ENCODE assay signal across 10 cellular contexts in the genomic region with DNA sequence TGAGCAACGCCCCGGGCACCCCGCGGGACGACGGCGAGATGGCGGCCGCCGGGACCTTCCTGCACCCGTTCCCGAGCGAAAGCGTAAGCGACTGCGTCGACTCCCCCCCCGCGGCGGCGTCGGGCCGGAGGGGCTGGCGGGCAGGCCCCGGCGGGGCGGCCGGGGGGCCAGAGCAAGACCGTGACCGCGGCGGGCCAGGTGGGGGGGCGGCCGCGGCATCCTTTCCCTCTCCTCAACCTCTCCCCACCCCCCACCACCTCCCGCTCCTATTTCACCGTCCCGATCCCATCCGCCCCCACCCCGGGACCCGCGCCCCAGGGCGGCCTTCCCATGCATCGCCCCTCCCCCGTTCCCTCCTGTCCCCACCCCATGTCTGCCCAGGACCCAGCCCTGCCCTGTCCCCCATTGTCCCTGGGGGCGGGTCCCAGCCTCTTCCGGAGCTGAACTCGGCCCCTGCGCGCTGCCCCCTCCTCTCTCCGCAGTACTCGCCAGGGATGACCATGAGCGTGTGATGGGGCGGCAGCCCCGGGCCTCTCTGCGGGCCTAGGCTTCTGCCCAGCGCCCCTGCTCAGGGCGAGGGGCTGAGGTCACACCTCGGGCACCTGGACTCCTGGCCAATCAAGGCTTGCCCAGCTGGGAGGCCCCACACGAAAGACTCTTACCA. TPM values are rescaled to one million over a fixed set of nuclear protein-coding genes. Genes with fewer than 3 reads are reported as not detected.
DNase-seq lines count a peak whose midpoint lies in the region; ATAC-seq, FAIRE-seq and TF ChIP-seq lines count a peak whose summit lies in the region.
"Had no signal": no experiment of that assay in that cellular context is flagged by ENCODE, and none has a peak within 500 bp of the region (broad histone marks: within the 10 kb centered on the region; RNA-seq: fewer than 3 reads in every experiment).

No MANE protein-coding gene starts in this region.

- peaks cover 26% of the 10 kb centered on the region for H3K4me1 Mint-ChIP-seq in activated naive CD4-positive, alpha-beta T cell treated with anti-CD3 and anti-CD28 coated beads for 36 hours (ENCODE audit: low read depth)
- peaks cover 8% of the 10 kb centered on the region for H3K4me1 Mint-ChIP-seq in astrocyte (ENCODE audit: low read depth, unreplicated experiment)

- H3K4me3 ChIP-seq in astrocyte (ENCODE audit: insufficient read depth, low read depth, low read length) (no peak overlapping the region), upper lobe of left lung (peak overlapping the region in 3 of 4 donors; percentile 46 to 60 (median 59))

- CTCF ChIA-PET in activated naive CD4-positive, alpha-beta T cell treated with anti-CD3 and anti-CD28 coated beads for 36 hours (lab: Charles Lee) = no interaction called here

- H3K27ac ChIP-seq in astrocyte (ENCODE audit: low read depth, low read length) = no peak overlapping the region
- peak overlapping the region; percentile 49 to 77 (median 60) for H3K27ac ChIP-seq in upper lobe of left lung

- H3K79me2 ChIP-seq in astrocyte (ENCODE audit: insufficient read depth, low read length) = peaks cover 17% of the 10 kb centered on the region

- H3K9me3 ChIP-seq in astrocyte (ENCODE audit: insufficient read depth, low read depth, low read length) (no peaks in the 10 kb centered on the region), upper lobe of left lung (no peaks in the 10 kb centered on the region)

- no peak for TF ChIP-seq POLR2A in upper lobe of left lung (IDR thresholded peaks at IDR 0.05)

- H3K36me3 Mint-ChIP-seq in activated naive CD4-positive, alpha-beta T cell treated with anti-CD3 and anti-CD28 coated beads for 36 hours (ENCODE audit: low read depth) = peaks cover 2% of the 10 kb centered on the region
- H3K36me3 Mint-ChIP-seq in astrocyte (ENCODE audit: low read depth, unreplicated experiment) = peaks cover 3% of the 10 kb centered on the region

- no peak for DNase-seq in activated naive CD4-positive, alpha-beta T cell treated with anti-CD3 and anti-CD28 coated beads for 36 hours
- DNase-seq in activated naive CD4-positive, alpha-beta T cell treated with anti-CD3 and anti-CD28 coated beads, Interleukin-2, amount 50 U/mL, for 16 hours = no peak
- no peak for DNase-seq in astrocyte (ENCODE audit: low read depth)
- peak; percentile 90 for DNase-seq in left kidney (ENCODE audit: low read depth, low spot score)
- peak in 1 of 2 donors; percentile 89 for DNase-seq in upper lobe of left lung
- DNase-seq in germinal center (ENCODE audit: low spot score) = no peak
- no peak for DNase-seq in Kasumi-1 (lab: John Stamatoyannopoulos, UW)
- DNase-seq: NCI-H1105 had no signal

- peak overlapping the region; percentile 85 for H3K4me2 ChIP-seq in astrocyte (ENCODE audit: low read length)

- H3K36me3 ChIP-seq in astrocyte (ENCODE audit: insufficient read depth, low read length) (no peaks in the 10 kb centered on the region), upper lobe of left lung (peaks cover 0 to 10% (median 0%) of the 10 kb centered on the region in 4 donors)

- TF ChIP-seq CTCF in astrocyte (IDR thresholded peaks at IDR 0.05; ENCODE audit: insufficient read depth, low read depth, low read length) (no peak), upper lobe of left lung (IDR thresholded peaks at IDR 0.05) (no peak)

- H2AFZ ChIP-seq in astrocyte (ENCODE audit: low read depth, low read length) = no peak overlapping the region

- no peak for TF ChIP-seq EP300 in upper lobe of left lung (IDR thresholded peaks at IDR 0.05)

- peaks cover 13% of the 10 kb centered on the region for H4K20me1 ChIP-seq in astrocyte (ENCODE audit: insufficient read depth, low read length)

- H3K27ac Mint-ChIP-seq in activated naive CD4-positive, alpha-beta T cell treated with anti-CD3 and anti-CD28 coated beads for 36 hours = no peak overlapping the region
- peak overlapping the region; percentile 34 for H3K27ac Mint-ChIP-seq in astrocyte (ENCODE audit: unreplicated experiment)

- H3K4me1 ChIP-seq in astrocyte (ENCODE audit: insufficient read depth, low read length) (peaks cover 41% of the 10 kb centered on the region), upper lobe of left lung (peaks cover 42 to 68% (median 52%) of the 10 kb centered on the region in 4 donors)

- ATAC-seq in upper lobe of left lung (ENCODE audit: low FRiP score in 2 of 2) (no peak), HG03095 (IDR thresholded peaks at IDR 0.05; ENCODE audit: unreplicated experiment) (no peak)

- H3K27me3 ChIP-seq in astrocyte (ENCODE audit: insufficient read depth, low read length) = no peaks in the 10 kb centered on the region
- no peaks in the 10 kb centered on the region for H3K27me3 ChIP-seq in upper lobe of left lung

- H3K9ac ChIP-seq in astrocyte (ENCODE audit: low read length) = peak overlapping the region; percentile 59

- peak overlapping the region; percentile 15 for H3K4me3 Mint-ChIP-seq in activated naive CD4-positive, alpha-beta T cell treated with anti-CD3 and anti-CD28 coated beads for 36 hours
- peak overlapping the region; percentile 66 for H3K4me3 Mint-ChIP-seq in astrocyte (ENCODE audit: unreplicated experiment)

- intact Hi-C loops in activated naive CD4-positive, alpha-beta T cell treated with anti-CD3 and anti-CD28 coated beads for 36 hours (cut with micrococcal nuclease) = no loop called here

- no peak for FAIRE-seq in astrocyte (lab: Jason Lieb, UNC)
- FAIRE-seq: D721Med had no signal

- WGBS in upper lobe of left lung, 2 donors = 10 to 57% methylated on average over 6 to 14 of the region's 60 CpGs

- H3K9me3 Mint-ChIP-seq in activated naive CD4-positive, alpha-beta T cell treated with anti-CD3 and anti-CD28 coated beads for 36 hours = no peaks in the 10 kb centered on the region
- no peaks in the 10 kb centered on the region for H3K9me3 Mint-ChIP-seq in astrocyte (ENCODE audit: unreplicated experiment)

- H3K27me3 Mint-ChIP-seq in activated naive CD4-positive, alpha-beta T cell treated with anti-CD3 and anti-CD28 coated beads for 36 hours (ENCODE audit: low read depth) = no peaks in the 10 kb centered on the region
- H3K27me3 Mint-ChIP-seq in astrocyte (ENCODE audit: low read depth, unreplicated experiment) = no peaks in the 10 kb centered on the region

RNA-seq across cellular contexts. Expression of gene ISYNA1, which starts 4.1 kb away (rescaled TPM):
- total RNA-seq in activated naive CD4-positive, alpha-beta T cell treated with anti-CD3 and anti-CD28 coated beads for 36 hours = 10 to 100 TPM; 12.3 to 14.3 TPM
- total RNA-seq in astrocyte (128 and 153 TPM in 2 replicates), upper lobe of left lung (10 to 100 TPM; 14.5 to 55.5 (median 20.0) TPM)

RNA-seq across cellular contexts. Expression of gene SSBP4, which starts 14.7 kb away (rescaled TPM):
- 10 to 100 TPM; 62.6 to 71.4 TPM for total RNA-seq in activated naive CD4-positive, alpha-beta T cell treated with anti-CD3 and anti-CD28 coated beads for 36 hours
- 51.2 and 56.6 TPM in 2 replicates for total RNA-seq in astrocyte
- total RNA-seq in upper lobe of left lung = 100 to 1,000 TPM in 1 of 6 donors, 10 to 100 TPM in 5; 52.0 to 157 (median 84.1) TPM

RNA-seq across cellular contexts. Expression of gene LRRC25, which starts 36.4 kb away (rescaled TPM):
- total RNA-seq in activated naive CD4-positive, alpha-beta T cell treated with anti-CD3 and anti-CD28 coated beads for 36 hours = not detected
- total RNA-seq in astrocyte (not detected in 2 replicates), upper lobe of left lung (10 to 100 TPM in 4 of 6 donors, 1 to 10 TPM in 2; 4.0 to 49.4 (median 24.0) TPM)

RNA-seq across cellular contexts. Expression of gene GDF15, which starts 47.9 kb away (rescaled TPM):
- total RNA-seq in activated naive CD4-positive, alpha-beta T cell treated with anti-CD3 and anti-CD28 coated beads for 36 hours = under 1 TPM in 1 of 2 experiments, not detected in 1; 0.20 TPM
- total RNA-seq in astrocyte (20.5 and 23.2 TPM in 2 replicates), upper lobe of left lung (100 to 1,000 TPM in 2 of 6 donors, 10 to 100 TPM in 4; 42.5 to 126 (median 68.7) TPM)
